Comparison of ENCODE assay signal across 1 cellular context in genomic region chr16:75296606-75297005, GRCh38.
TF ChIP-seq lines count a peak whose summit lies in the region.

No MANE protein-coding gene starts in this region.

TF ChIP-seq in SK-N-SH, 30 proteins besides CTCF, POLR2A, EP300 and RAD21 (continued from another document):
- TF ChIP-seq IRF3 (IDR thresholded peaks at IDR 0.05; ENCODE audit: low read depth, low read length) (no peak), NRF1 (IDR thresholded peaks at IDR 0.05; ENCODE audit: low read depth, low read length) (no peak), YY1 (IDR thresholded peaks at IDR 0.05; ENCODE audit: low read depth) (no peak), SIN3A (IDR thresholded peaks at IDR 0.05; ENCODE audit: borderline replicate concordance, low read depth, low read length) (no peak), MXI1 (IDR thresholded peaks at IDR 0.05; ENCODE audit: low read depth, low read length) (0 out of 2 replicates have a peak, but pooled peaks have one; percentile 60), CHD2 (IDR thresholded peaks at IDR 0.05; ENCODE audit: low read length, partially characterized antibody) (peak; percentile 67)
- TF ChIP-seq, protein P1, sequence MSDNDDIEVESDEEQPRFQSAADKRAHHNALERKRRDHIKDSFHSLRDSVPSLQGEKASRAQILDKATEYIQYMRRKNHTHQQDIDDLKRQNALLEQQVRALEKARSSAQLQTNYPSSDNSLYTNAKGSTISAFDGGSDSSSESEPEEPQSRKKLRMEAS (IDR thresholded peaks at IDR 0.05; ENCODE audit: low read depth) = no peak
